In genomic region chr4:116925900-116926457, GRCh38 we compare ENCODE assay signal across 12 cellular contexts.
DNase-seq lines count a peak whose midpoint lies in the region; ATAC-seq, FAIRE-seq and TF ChIP-seq lines count a peak whose summit lies in the region.
"Had no signal": no experiment of that assay in that cellular context is flagged by ENCODE, and none has a peak within 500 bp of the region (broad histone marks: within the 10 kb centered on the region; RNA-seq: fewer than 3 reads in every experiment).

No MANE protein-coding gene starts in this region.

- POLR2A ChIA-PET in HEK293T (lab: Yijun Ruan, JAX) = no interaction called here

- no peaks in the 10 kb centered on the region for H3K79me2 ChIP-seq in mammary epithelial cell (ENCODE audit: insufficient read depth, low read length)

- H3K4me3 ChIP-seq in mammary epithelial cell (replicated peaks in 1 of 3; ENCODE audit: insufficient read depth in 1 of 3, low read depth in 2 of 3, low read length in 3 of 3) (no peak overlapping the region), kidney (ENCODE audit: low read length in 2 of 2) (peak overlapping the region; percentile 30 to 49), skeletal muscle cell (ENCODE audit: low read depth, low read length) (peak overlapping the region; percentile 36), colonic mucosa (no peak overlapping the region)

- no peaks in the 10 kb centered on the region for H3K4me1 Mint-ChIP-seq in activated T-helper 2 cell treated with anti-CD3 and anti-CD28 coated beads, Interferon-gamma antibody, Interleukin-2, Interleukin-4, amounts not matched to agents 10 μg/mL and 5 μg/mL and 100 μg/mL, durations not matched to agents 14 hours and 24 hours and 36 hours (ENCODE audit: low read depth)

- no peak overlapping the region for H3K4me3 Mint-ChIP-seq in activated T-helper 2 cell treated with anti-CD3 and anti-CD28 coated beads, Interferon-gamma antibody, Interleukin-2, Interleukin-4, amounts not matched to agents 10 μg/mL and 5 μg/mL and 100 μg/mL, durations not matched to agents 14 hours and 24 hours and 36 hours (ENCODE audit: low read depth)

- dilution Hi-C loops in mammary epithelial cell (cut with HindIII; ENCODE audit: low sequenced_read_pairs) = no loop called here

- H3K9me3 ChIP-seq in mammary epithelial cell (replicated peaks; ENCODE audit: insufficient read depth, low read length) = no peaks in the 10 kb centered on the region
- no peaks in the 10 kb centered on the region for H3K9me3 ChIP-seq in kidney (ENCODE audit: control insufficient read depth in 1 of 2, low read length in 2 of 2)
- H3K9me3 ChIP-seq in colonic mucosa = no peaks in the 10 kb centered on the region

- CTCF ChIA-PET in HEK293T (lab: Yijun Ruan, JAX) (no interaction called here), mammary epithelial cell (lab: Charles Lee; ENCODE audit: low non-redundant PET) (no interaction called here)

- peak; percentile 9 for DNase-seq in HEK293T (ENCODE audit: extremely low spot score)
- DNase-seq in mammary epithelial cell = no peak
- peak; percentile 60 for DNase-seq in kidney
- DNase-seq in skeletal muscle cell (ENCODE audit: low read depth) = no peak
- DNase-seq in colonic mucosa = no peak
- no peak for DNase-seq in DMS153 treated with DMSO at 0.1 percent for 48 hours (lab: John Stamatoyannopoulos, UW; ENCODE audit: unreplicated experiment)
- DNase-seq in activated T-helper 2 cell treated with anti-CD3 and anti-CD28 coated beads, Interferon-gamma antibody, Interleukin-2, Interleukin-4, amounts not matched to agents 10 μg/mL and 5 μg/mL and 100 μg/mL, durations not matched to agents 14 hours and 24 hours and 36 hours (ENCODE audit: low spot score) = no peak
- DNase-seq: activated T-cell treated with anti-CD3 and anti-CD28 coated beads, Interleukin-2, amount 50 U/mL, for 1 hour; effector memory CD4-positive, alpha-beta T cell; NCI-H2171 had no signal

- in situ Hi-C loops in mammary epithelial cell (cut with MboI; ENCODE audit: low sequenced_read_pairs in 2 of 2) = no loop called here

- H3K27ac ChIP-seq in mammary epithelial cell (ENCODE audit: insufficient read depth, low read depth, low read length) = no peak overlapping the region
- H3K27ac ChIP-seq in kidney (ENCODE audit: low read depth in 2 of 2, low read length in 2 of 2) = peak overlapping the region in 1 of 2 donors; percentile 35
- no peak overlapping the region for H3K27ac ChIP-seq in colonic mucosa

- H4K20me1 ChIP-seq in mammary epithelial cell (ENCODE audit: insufficient read depth, low read length) = no peaks in the 10 kb centered on the region

- no peaks in the 10 kb centered on the region for H3K9me3 Mint-ChIP-seq in activated T-helper 2 cell treated with anti-CD3 and anti-CD28 coated beads, Interferon-gamma antibody, Interleukin-2, Interleukin-4, amounts not matched to agents 10 μg/mL and 5 μg/mL and 100 μg/mL, durations not matched to agents 14 hours and 24 hours and 36 hours

- H3K9ac ChIP-seq in mammary epithelial cell (ENCODE audit: insufficient read depth, low read length) = no peak overlapping the region
- H3K9ac ChIP-seq in kidney (ENCODE audit: low read length in 2 of 2) = no peak overlapping the region
- no peak overlapping the region for H3K9ac ChIP-seq in colonic mucosa (ENCODE audit: low read depth in 2 of 2, low read length in 2 of 2)

- H3K4me2 ChIP-seq in mammary epithelial cell (ENCODE audit: insufficient read depth, low read depth, low read length) = peak overlapping the region; percentile 21

- H3K27me3 ChIP-seq in mammary epithelial cell (ENCODE audit: insufficient read depth, low read length) = peaks cover 15% of the 10 kb centered on the region
- no peaks in the 10 kb centered on the region for H3K27me3 ChIP-seq in colonic mucosa

- intact Hi-C loops in mammary epithelial cell (cut with micrococcal nuclease) (no loop called here), kidney (cut with DNase I) (no loop called here), colonic mucosa (cut with DNase I) (no loop called here)
- intact Hi-C loops in activated T-helper 2 cell treated with anti-CD3 and anti-CD28 coated beads, Interferon-gamma antibody, Interleukin-2, Interleukin-4, amounts not matched to agents 10 μg/mL and 5 μg/mL and 100 μg/mL, durations not matched to agents 14 hours and 24 hours and 36 hours (cut with micrococcal nuclease) = no loop called here

- no peak for ATAC-seq in HG02588 (IDR thresholded peaks at IDR 0.05; ENCODE audit: unreplicated experiment)
- ATAC-seq: HCT116 had no signal

- H3K4me1 ChIP-seq in mammary epithelial cell (ENCODE audit: insufficient read depth, low read length) (peaks cover 3% of the 10 kb centered on the region), kidney (ENCODE audit: control insufficient read depth in 1 of 2, insufficient read depth in 1 of 2, low read depth in 1 of 2, low read length in 2 of 2) (peaks cover 0 to 5% of the 10 kb centered on the region in 2 donors), colonic mucosa (no peaks in the 10 kb centered on the region)

- no peak for FAIRE-seq in kidney (lab: Jason Lieb, UNC)

- BruUV-seq in mammary epithelial cell (replicated peaks; lab: Mats Ljungman, UMichigan) = no TSS peak

- WGBS in mammary epithelial cell (ENCODE audit: low coverage, missing lambda C conversion rate) = 0% methylated on average over 6 of the region's 51 CpGs

- H3K36me3 ChIP-seq in mammary epithelial cell (ENCODE audit: insufficient read depth, low read length) (no peaks in the 10 kb centered on the region), kidney (ENCODE audit: control insufficient read depth in 1 of 2, insufficient read depth in 2 of 2, low read length in 2 of 2) (no peaks in the 10 kb centered on the region), colonic mucosa (no peaks in the 10 kb centered on the region)

- H2AFZ ChIP-seq in mammary epithelial cell (ENCODE audit: low read depth, low read length) = peak overlapping the region; percentile 28

- no peaks in the 10 kb centered on the region for H3K36me3 Mint-ChIP-seq in activated T-helper 2 cell treated with anti-CD3 and anti-CD28 coated beads, Interferon-gamma antibody, Interleukin-2, Interleukin-4, amounts not matched to agents 10 μg/mL and 5 μg/mL and 100 μg/mL, durations not matched to agents 14 hours and 24 hours and 36 hours (ENCODE audit: low read depth)

- H3K27me3 Mint-ChIP-seq in activated T-helper 2 cell treated with anti-CD3 and anti-CD28 coated beads, Interferon-gamma antibody, Interleukin-2, Interleukin-4, amounts not matched to agents 10 μg/mL and 5 μg/mL and 100 μg/mL, durations not matched to agents 14 hours and 24 hours and 36 hours (ENCODE audit: low read depth) = no peaks in the 10 kb centered on the region

- TF ChIP-seq CTCF in mammary epithelial cell (conservative IDR thresholded peaks at IDR 0.05 in 1 of 2, IDR thresholded peaks at IDR 0.05 in 1 of 2; ENCODE audit: extremely low read depth in 1 of 2, insufficient read depth in 1 of 2, low read depth in 1 of 2, low read length in 2 of 2) (no peak), kidney (IDR thresholded peaks at IDR 0.05; ENCODE audit: borderline replicate concordance, extremely low read depth, insufficient read depth) (no peak), colonic mucosa (IDR thresholded peaks at IDR 0.05) (no peak)

- no peak overlapping the region for H3K27ac Mint-ChIP-seq in activated T-helper 2 cell treated with anti-CD3 and anti-CD28 coated beads, Interferon-gamma antibody, Interleukin-2, Interleukin-4, amounts not matched to agents 10 μg/mL and 5 μg/mL and 100 μg/mL, durations not matched to agents 14 hours and 24 hours and 36 hours

TF ChIP-seq in HEK293T, 16 proteins besides CTCF, POLR2A, EP300 and RAD21:
- TF ChIP-seq PKNOX1 (IDR thresholded peaks at IDR 0.05) = no peak
- TF ChIP-seq FOXM1 (IDR thresholded peaks at IDR 0.05; ENCODE audit: borderline replicate concordance) = no peak
TF ChIP-seq in HEK293T: peak in this region for 0.

Comparison
In these comparisons a context has a peak if more than half of its experiments do, and no peak if none do; other contexts are left out.
1. DNase-seq: peak in HEK293T (single experiment) and kidney (single experiment); none in mammary epithelial cell (single experiment), skeletal muscle cell (single experiment), colonic mucosa (single experiment), DMS153 treated with DMSO at 0.1 percent for 48 hours (single experiment) and activated T-helper 2 cell treated with anti-CD3 and anti-CD28 coated beads, Interferon-gamma antibody, Interleukin-2, Interleukin-4, amounts not matched to agents 10 μg/mL and 5 μg/mL and 100 μg/mL, durations not matched to agents 14 hours and 24 hours and 36 hours (single experiment).
2. H3K4me3 ChIP-seq: peak in kidney (2 of 2) and skeletal muscle cell (single experiment); none in mammary epithelial cell (0 of 3) and colonic mucosa (single experiment).